ENCODE assay signal across 8 cellular contexts in genomic region chr6:35139924-35140524, GRCh38. TPM values are rescaled to one million over a fixed set of nuclear protein-coding genes. Genes with fewer than 3 reads are reported as not detected.
DNase-seq lines count a peak whose midpoint lies in the region; ATAC-seq and TF ChIP-seq lines count a peak whose summit lies in the region.

No MANE protein-coding gene starts in this region.

- H3K79me2 ChIP-seq in GM23338 (replicated peaks; ENCODE audit: insufficient read depth) = no peaks in the 10 kb centered on the region

- H3K27me3 Mint-ChIP-seq in GM23338 (ENCODE audit: insufficient read depth, low read depth, poor library complexity) (peaks cover 10% of the 10 kb centered on the region), mesothelial cell of epicardium (ENCODE audit: low read depth) (no peaks in the 10 kb centered on the region)
- H3K27me3 Mint-ChIP-seq in effector memory CD8-positive, alpha-beta T cell = peaks cover 26 to 37% of the 10 kb centered on the region in 2 donors

- H3K4me1 ChIP-seq in GM23338 (ENCODE audit: insufficient read depth) = peaks cover 7% of the 10 kb centered on the region; the same call in 1 of the 2 replicates

- H3K9me3 Mint-ChIP-seq in GM23338 = no peaks in the 10 kb centered on the region; the same call in 2 of the 3 replicates
- H3K9me3 Mint-ChIP-seq in effector memory CD8-positive, alpha-beta T cell = no peaks in the 10 kb centered on the region
- H3K9me3 Mint-ChIP-seq in mesothelial cell of epicardium = no peaks in the 10 kb centered on the region

- H3K36me3 Mint-ChIP-seq in GM23338 (ENCODE audit: low read depth) (no peaks in the 10 kb centered on the region), mesothelial cell of epicardium (no peaks in the 10 kb centered on the region)
- peaks cover 4% of the 10 kb centered on the region for H3K36me3 Mint-ChIP-seq in effector memory CD8-positive, alpha-beta T cell (ENCODE audit: insufficient read depth)

- H3K9me2 ChIP-seq in GM23338 (ENCODE audit: insufficient read depth) = no peaks in the 10 kb centered on the region

- TF ChIP-seq CTCF in GM23338 (conservative IDR thresholded peaks at IDR 0.05; ENCODE audit: low read depth in 2 of 2) = peak; percentile 90 to 96
- TF ChIP-seq CTCF in mesothelial cell of epicardium (IDR thresholded peaks at IDR 0.05; ENCODE audit: unreplicated experiment) = peak; percentile 73

- H3K4me3 Mint-ChIP-seq in GM23338 (no peak overlapping the region; the same call in 2 of the 3 replicates), mesothelial cell of epicardium (no peak overlapping the region)
- peak overlapping the region; percentile 67 to 76 for H3K4me3 Mint-ChIP-seq in effector memory CD8-positive, alpha-beta T cell

- peaks cover 9% of the 10 kb centered on the region for H3K4me1 Mint-ChIP-seq in GM23338
- H3K4me1 Mint-ChIP-seq in effector memory CD8-positive, alpha-beta T cell (ENCODE audit: low read depth in 2 of 2) = peaks cover 11% of the 10 kb centered on the region in 2 donors
- peaks cover 15% of the 10 kb centered on the region for H3K4me1 Mint-ChIP-seq in mesothelial cell of epicardium

- H3K4me2 ChIP-seq in GM23338 = peak overlapping the region; percentile 76; the same call in 1 of the 2 replicates

- no peaks in the 10 kb centered on the region for H4K20me1 ChIP-seq in GM23338 (replicated peaks; ENCODE audit: insufficient read depth)

- DNase-seq in Ammon's horn (ENCODE audit: low spot score) = peak; percentile 89
- peak; percentile 74 for DNase-seq in GM23338 (ENCODE audit: low spot score)
- peak; percentile 43 for DNase-seq in NCI-H446 treated with DMSO at 0.1 percent for 48 hours (lab: John Stamatoyannopoulos, UW)
- DNase-seq in activated CD4-positive, alpha-beta T cell treated with anti-CD3 and anti-CD28 coated beads for 48 hours = peak; percentile 56
- DNase-seq in effector memory CD8-positive, alpha-beta T cell = peak; percentile 28 to 34 (median 32)
- DNase-seq in mesothelial cell of epicardium (ENCODE audit: low spot score in 2 of 2, unreplicated experiment in 2 of 2) = peak in 1 of 2 experiments; percentile 54
- DNase-seq in superior temporal gyrus (ENCODE audit: extremely low spot score) = peak; percentile 91

- peak; percentile 21 for ATAC-seq in GM23338
- peak; percentile 14 for ATAC-seq in effector memory CD8-positive, alpha-beta T cell (replicated peaks)
- no peak for ATAC-seq in GM21717 (IDR thresholded peaks at IDR 0.05; ENCODE audit: unreplicated experiment)

- H3K27ac Mint-ChIP-seq in GM23338 = no peak overlapping the region
- peak overlapping the region; percentile 33 to 53 for H3K27ac Mint-ChIP-seq in effector memory CD8-positive, alpha-beta T cell
- H3K27ac Mint-ChIP-seq in mesothelial cell of epicardium = peak overlapping the region; percentile 9

- H3K36me3 ChIP-seq in GM23338 (ENCODE audit: insufficient read depth) = no peaks in the 10 kb centered on the region

- H2AFZ ChIP-seq in GM23338 = peak overlapping the region; percentile 0; the same call in 1 of the 2 replicates

- H3K27ac ChIP-seq in GM23338 (ENCODE audit: low read depth) = no peak overlapping the region

- peaks cover 34% of the 10 kb centered on the region for H3K27me3 ChIP-seq in GM23338 (ENCODE audit: insufficient read depth)

- peaks cover 6% of the 10 kb centered on the region for H3F3A ChIP-seq in GM23338 (replicated peaks; ENCODE audit: low read depth)

- H3K4me3 ChIP-seq in GM23338 = peak overlapping the region; percentile 46; the same call in 1 of the 2 replicates

TF ChIP-seq in GM23338, 12 proteins besides CTCF, POLR2A, EP300 and RAD21:
- TF ChIP-seq ZNF114 (CRISPR knock-in tag; IDR thresholded peaks at IDR 0.05) (no peak), CREB1 (CRISPR knock-in tag; IDR thresholded peaks at IDR 0.05; ENCODE audit: low read depth) (no peak), STAT1 (IDR thresholded peaks at IDR 0.05; ENCODE audit: unreplicated experiment) (no peak)

RNA-seq across cellular contexts. Expression of gene TCP11, which starts 1.1 kb away (rescaled TPM):
- total RNA-seq in GM23338 (2014; rRNA removed; shearing (Covaris generic)) = 0.62 TPM in 1 of 2 replicates, not detected in the other
- polyA plus RNA-seq in GM23338 (2016; fragmentation: Nextera tagmentation; extraction: Ambion mirVana) = 0.21 TPM in 1 of 2 replicates, not detected in the other
- 0.20 to 0.24 TPM (median 0.20 TPM) in 3 replicates for total RNA-seq in mesothelial cell of epicardium

Comparison
In these comparisons a context has a peak if more than half of its experiments do, and no peak if none do; other contexts are left out.
1. H3K4me3 Mint-ChIP-seq: peak in effector memory CD8-positive, alpha-beta T cell (2 of 2); none in GM23338 (single experiment) and mesothelial cell of epicardium (single experiment).